38 cellular contexts compared by ENCODE assay signal in the genomic region with DNA sequence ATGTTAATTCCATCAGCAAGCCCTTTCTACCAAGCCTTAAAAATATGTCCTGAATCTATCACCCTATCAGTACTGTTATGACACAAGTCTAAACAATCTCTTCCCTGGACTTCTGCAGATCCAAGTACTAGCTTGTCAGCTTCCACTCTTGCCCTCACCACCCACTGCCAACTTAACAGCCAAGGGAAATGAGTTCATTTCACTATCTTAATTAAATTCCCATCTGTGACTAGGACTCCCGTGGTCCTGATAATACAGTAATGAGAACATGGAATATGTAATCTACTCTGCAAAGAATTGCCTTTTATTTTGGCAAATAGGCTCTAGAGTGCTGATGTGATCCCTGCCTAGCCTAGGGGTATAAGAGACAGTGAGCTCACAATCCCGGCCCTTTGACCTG. TPM values are rescaled to one million over a fixed set of nuclear protein-coding genes. Genes with fewer than 3 reads are reported as not detected.
"Had no signal": no experiment of that assay in that cellular context is flagged by ENCODE, and none has a peak within 500 bp of the region (broad histone marks: within the 10 kb centered on the region; RNA-seq: fewer than 3 reads in every experiment).

No MANE protein-coding gene starts in this region.

- H3K4me1 ChIP-seq: adrenal gland, body of pancreas, breast epithelium had no signal

- ATAC-seq: activated CD8-positive, alpha-beta T cell treated with anti-CD3 and anti-CD28 coated beads for 36 hours; activated naive CD4-positive, alpha-beta T cell treated with anti-CD3 and anti-CD28 coated beads, Interleukin-2, amount 50 U/mL, for 72 hours; activated T-cell treated with anti-CD3 and anti-CD28 coated beads, Interleukin-2, amount 50 U/mL, for 4 hours; activated T-cell treated with anti-CD3 and anti-CD28 coated beads, Interleukin-2, amount 50 U/mL, for 72 hours; activated T-helper 17 cell treated with anti-CD3 and anti-CD28 coated beads, Interleukin-2, amount 50 U/mL, for 72 hours; body of pancreas had no signal

- H3K9me3 ChIP-seq: adrenal gland, body of pancreas, breast epithelium had no signal

- FAIRE-seq: astrocyte, TTC549 had no signal

- H3K36me3 ChIP-seq: adrenal gland, brain microvascular endothelial cell, breast epithelium had no signal

- H3K4me3 ChIP-seq: adrenal gland, body of pancreas, breast epithelium had no signal

- DNase-seq: activated B cell treated with CpG ODN at 0.5 μM for 24 hours; activated CD4-positive, alpha-beta memory T cell treated with anti-CD3 and anti-CD28 coated beads for 36 hours; activated CD4-positive, alpha-beta T cell treated with anti-CD3 and anti-CD28 coated beads for 4 hours; activated CD4-positive, alpha-beta T cell treated with anti-CD3 and anti-CD28 coated beads, Interleukin-2, amount 10 ng/mL, durations not matched to agents 24 days and 14 days; activated CD4-positive, alpha-beta T cell treated with anti-CD3 and anti-CD28 coated beads, Interleukin-2, amount 50 U/mL, for 1 hour; activated CD4-positive, alpha-beta T cell treated with anti-CD3 and anti-CD28 coated beads, Interleukin-2, amount 50 U/mL, for 4 hours; activated CD4-positive, CD25-positive, alpha-beta regulatory T cell treated with anti-CD3 and anti-CD28 coated beads, Interleukin-2, amount 50 U/mL, for 72 hours; activated CD8-positive, alpha-beta memory T cell treated with anti-CD3 and anti-CD28 coated beads, Interleukin-2, amount 50 U/mL, for 4 hours; activated CD8-positive, alpha-beta T cell treated with anti-CD3 and anti-CD28 coated beads for 36 hours; activated effector memory CD4-positive, alpha-beta T cell treated with anti-CD3 and anti-CD28 coated beads, Interleukin-2, amount 50 U/mL, for 16 hours; activated gamma-delta T cell treated with Interleukin-2 at 50 U/mL for 16 hours; activated naive CD4-positive, alpha-beta T cell; activated naive CD4-positive, alpha-beta T cell treated with anti-CD3 and anti-CD28 coated beads for 36 hours; activated naive CD4-positive, alpha-beta T cell treated with anti-CD3 and anti-CD28 coated beads, Interleukin-2, amount 50 U/mL, for 16 hours; activated naive CD8-positive, alpha-beta T cell treated with anti-CD3 and anti-CD28 coated beads for 36 hours; activated T-cell treated with anti-CD3 and anti-CD28 coated beads for 4 hours; activated T-cell treated with anti-CD3 and anti-CD28 coated beads, Interleukin-2, amount 50 U/mL, for 1 hour; activated T-cell treated with anti-CD3 and anti-CD28 coated beads, Interleukin-2, amount 50 U/mL, for 4 hours; activated T-cell treated with anti-CD3 and anti-CD28 coated beads, Interleukin-2, amount 50 U/mL, for 72 hours; adrenal gland; amniotic stem cell; aorta; body of pancreas; brain microvascular endothelial cell; central memory CD4-positive, alpha-beta T cell; cerebellar nuclear complex; T-helper 1 cell; T-helper 2 cell; T-helper 9 cell had no signal

- H3K27me3 ChIP-seq: adrenal gland, body of pancreas, brain microvascular endothelial cell, breast epithelium had no signal

- H3K27ac ChIP-seq: adrenal gland, body of pancreas, brain microvascular endothelial cell, breast epithelium, VCaP had no signal

RNA-seq across cellular contexts. Expression of a gene that starts 10.1 kb away (rescaled TPM):
- total RNA-seq: activated CD4-positive, alpha-beta memory T cell treated with anti-CD3 and anti-CD28 coated beads for 36 hours; activated CD4-positive, alpha-beta T cell treated with anti-CD3 and anti-CD28 coated beads, Interleukin-2, amount 10 ng/mL, durations not matched to agents 24 days and 14 days; activated CD8-positive, alpha-beta memory T cell treated with anti-CD3 and anti-CD28 coated beads for 36 hours; activated CD8-positive, alpha-beta T cell treated with anti-CD3 and anti-CD28 coated beads for 36 hours; activated naive CD4-positive, alpha-beta T cell treated with anti-CD3 and anti-CD28 coated beads for 36 hours; activated naive CD8-positive, alpha-beta T cell treated with anti-CD3 and anti-CD28 coated beads for 36 hours; activated T-cell treated with anti-CD3 and anti-CD28 coated beads, Interleukin-2, amount 50 U/mL, for 4 hours; activated T-cell treated with anti-CD3 and anti-CD28 coated beads, Interleukin-2, amount 50 U/mL, for 72 hours; activated T-helper 1 cell treated with anti-CD3 and anti-CD28 coated beads, Interleukin-12 subunit alpha, Interleukin-12 subunit beta, Interleukin-2, Interleukin-4 antibody, amounts not matched to agents 30 ng/mL and 10 ng/mL and 1 ng/mL, durations not matched to agents 14 hours and 24 hours and 36 hours; astrocyte; cardiac septum had no signal
- polyA plus RNA-seq: adrenal gland, aorta had no signal

RNA-seq across cellular contexts. Expression of a gene that starts 11.2 kb away (rescaled TPM):
- total RNA-seq: activated B cell treated with CpG ODN at 0.5 μM for 24 hours; activated CD4-positive, alpha-beta memory T cell treated with anti-CD3 and anti-CD28 coated beads for 36 hours; activated CD4-positive, alpha-beta T cell treated with anti-CD3 and anti-CD28 coated beads, Interleukin-2, amount 10 ng/mL, durations not matched to agents 24 days and 14 days; activated CD8-positive, alpha-beta memory T cell treated with anti-CD3 and anti-CD28 coated beads for 36 hours; activated CD8-positive, alpha-beta T cell treated with anti-CD3 and anti-CD28 coated beads for 36 hours; activated naive CD4-positive, alpha-beta T cell treated with anti-CD3 and anti-CD28 coated beads for 36 hours; activated naive CD4-positive, alpha-beta T cell treated with anti-CD3 and anti-CD28 coated beads, Interleukin-2, amount 50 U/mL, for 72 hours; activated naive CD8-positive, alpha-beta T cell treated with anti-CD3 and anti-CD28 coated beads for 36 hours; activated T-cell treated with anti-CD3 and anti-CD28 coated beads, Interleukin-2, amount 50 U/mL, for 4 hours; activated T-cell treated with anti-CD3 and anti-CD28 coated beads, Interleukin-2, amount 50 U/mL, for 72 hours; activated T-helper 1 cell treated with anti-CD3 and anti-CD28 coated beads, Interleukin-12 subunit alpha, Interleukin-12 subunit beta, Interleukin-2, Interleukin-4 antibody, amounts not matched to agents 30 ng/mL and 10 ng/mL and 1 ng/mL, durations not matched to agents 14 hours and 24 hours and 36 hours; activated T-helper 17 cell treated with anti-CD3 and anti-CD28 coated beads, Interleukin-2, amount 50 U/mL, for 72 hours; adrenal gland; aorta; astrocyte; body of pancreas; breast epithelium; cardiac septum had no signal
- polyA plus RNA-seq: adrenal gland, aorta had no signal

RNA-seq across cellular contexts. Expression of a gene that starts 16.8 kb away (rescaled TPM):
- total RNA-seq: activated CD4-positive, alpha-beta T cell treated with anti-CD3 and anti-CD28 coated beads, Interleukin-2, amount 10 ng/mL, durations not matched to agents 24 days and 14 days; activated T-cell treated with anti-CD3 and anti-CD28 coated beads, Interleukin-2, amount 50 U/mL, for 4 hours had no signal

RNA-seq across cellular contexts. Expression of a gene that starts 48.7 kb away (rescaled TPM):
- total RNA-seq: activated CD4-positive, alpha-beta memory T cell treated with anti-CD3 and anti-CD28 coated beads for 36 hours; activated CD4-positive, alpha-beta T cell treated with anti-CD3 and anti-CD28 coated beads, Interleukin-2, amount 10 ng/mL, durations not matched to agents 24 days and 14 days; activated CD8-positive, alpha-beta memory T cell treated with anti-CD3 and anti-CD28 coated beads for 36 hours; activated CD8-positive, alpha-beta T cell treated with anti-CD3 and anti-CD28 coated beads for 36 hours; activated naive CD4-positive, alpha-beta T cell treated with anti-CD3 and anti-CD28 coated beads for 36 hours; activated naive CD8-positive, alpha-beta T cell treated with anti-CD3 and anti-CD28 coated beads for 36 hours; activated T-cell treated with anti-CD3 and anti-CD28 coated beads, Interleukin-2, amount 50 U/mL, for 4 hours; activated T-cell treated with anti-CD3 and anti-CD28 coated beads, Interleukin-2, amount 50 U/mL, for 72 hours; activated T-helper 1 cell treated with anti-CD3 and anti-CD28 coated beads, Interleukin-12 subunit alpha, Interleukin-12 subunit beta, Interleukin-2, Interleukin-4 antibody, amounts not matched to agents 30 ng/mL and 10 ng/mL and 1 ng/mL, durations not matched to agents 14 hours and 24 hours and 36 hours; astrocyte; cardiac septum had no signal
- polyA plus RNA-seq: adrenal gland, aorta had no signal

RNA-seq across cellular contexts. Expression of a gene that starts 50.5 kb away (rescaled TPM):
- total RNA-seq: activated B cell treated with CpG ODN at 0.5 μM for 24 hours; activated CD4-positive, alpha-beta memory T cell treated with anti-CD3 and anti-CD28 coated beads for 36 hours; activated CD4-positive, alpha-beta T cell treated with anti-CD3 and anti-CD28 coated beads, Interleukin-2, amount 10 ng/mL, durations not matched to agents 24 days and 14 days; activated CD8-positive, alpha-beta memory T cell treated with anti-CD3 and anti-CD28 coated beads for 36 hours; activated CD8-positive, alpha-beta T cell treated with anti-CD3 and anti-CD28 coated beads for 36 hours; activated naive CD4-positive, alpha-beta T cell treated with anti-CD3 and anti-CD28 coated beads for 36 hours; activated naive CD4-positive, alpha-beta T cell treated with anti-CD3 and anti-CD28 coated beads, Interleukin-2, amount 50 U/mL, for 72 hours; activated naive CD8-positive, alpha-beta T cell treated with anti-CD3 and anti-CD28 coated beads for 36 hours; activated T-cell treated with anti-CD3 and anti-CD28 coated beads, Interleukin-2, amount 50 U/mL, for 4 hours; activated T-cell treated with anti-CD3 and anti-CD28 coated beads, Interleukin-2, amount 50 U/mL, for 72 hours; activated T-helper 1 cell treated with anti-CD3 and anti-CD28 coated beads, Interleukin-12 subunit alpha, Interleukin-12 subunit beta, Interleukin-2, Interleukin-4 antibody, amounts not matched to agents 30 ng/mL and 10 ng/mL and 1 ng/mL, durations not matched to agents 14 hours and 24 hours and 36 hours; activated T-helper 17 cell treated with anti-CD3 and anti-CD28 coated beads, Interleukin-2, amount 50 U/mL, for 72 hours; adrenal gland; aorta; astrocyte; body of pancreas; breast epithelium; cardiac septum had no signal
- polyA plus RNA-seq: adrenal gland, aorta had no signal
